In the genomic region with DNA sequence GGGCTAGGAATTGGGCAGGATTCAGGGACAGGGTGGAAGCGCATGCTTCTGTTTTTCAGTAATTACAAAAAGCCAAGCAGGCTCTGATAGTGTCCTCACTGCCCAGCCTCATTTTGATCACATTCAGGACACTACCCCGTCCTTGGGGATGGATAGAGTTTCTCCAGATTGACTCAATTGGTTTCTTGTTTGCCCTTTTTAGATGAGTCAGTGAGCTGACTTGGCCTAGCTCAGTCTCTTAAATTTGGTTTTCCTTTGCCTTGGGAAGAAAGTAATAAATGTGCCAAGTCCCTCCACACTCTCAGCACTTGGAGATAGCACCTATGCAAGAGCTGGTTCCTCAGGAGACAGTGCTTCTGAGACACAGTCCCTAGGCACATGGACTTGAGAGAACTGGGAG, we compare ENCODE assay signal across 22 cellular contexts. TPM values are rescaled to one million over a fixed set of nuclear protein-coding genes. Genes with fewer than 3 reads are reported as not detected.
DNase-seq lines count a peak whose midpoint lies in the region; ATAC-seq, FAIRE-seq and TF ChIP-seq lines count a peak whose summit lies in the region.
"Had no signal": no experiment of that assay in that cellular context is flagged by ENCODE, and none has a peak within 500 bp of the region (broad histone marks: within the 10 kb centered on the region; RNA-seq: fewer than 3 reads in every experiment).

No MANE protein-coding gene starts in this region.

- CTCF ChIA-PET in T-cell (lab: Charles Lee): interaction anchor here in 1 of 2 donors (0.6 kb wide), 1 partner anchor 1276 kb away, joined by 5 read pairs; no protein-coding TSS in a partner anchor

- no peak overlapping the region for H3K4ac ChIP-seq in mesenchymal stem cell (ENCODE audit: low read depth in 1 of 2, low read length in 2 of 2)

- no peak overlapping the region for H2BK15ac ChIP-seq in mesenchymal stem cell (ENCODE audit: low read depth, poor library complexity, severe bottlenecking)

- H3K9me3 Mint-ChIP-seq in astrocyte (ENCODE audit: unreplicated experiment): peaks cover 4% of the 10 kb centered on the region
- no peaks in the 10 kb centered on the region for H3K9me3 Mint-ChIP-seq in T-cell
- H3K9me3 Mint-ChIP-seq: activated CD8-positive, alpha-beta T cell treated with anti-CD3 and anti-CD28 coated beads for 36 hours had no signal

- H3K36me3 Mint-ChIP-seq in astrocyte (ENCODE audit: low read depth, unreplicated experiment) (peaks cover 41% of the 10 kb centered on the region), T-cell (no peaks in the 10 kb centered on the region)
- H3K36me3 Mint-ChIP-seq: activated naive CD8-positive, alpha-beta T cell had no signal

- peaks cover 77% of the 10 kb centered on the region for H3K4me1 ChIP-seq in ACC112 (ENCODE audit: control insufficient read depth, insufficient read depth, low read length, unreplicated experiment)
- peaks cover 70% of the 10 kb centered on the region for H3K4me1 ChIP-seq in astrocyte (ENCODE audit: insufficient read depth, low read length)
- peaks cover 35% of the 10 kb centered on the region for H3K4me1 ChIP-seq in mesenchymal stem cell (ENCODE audit: control insufficient read depth, insufficient read depth, low read depth, low read length)

- no peak overlapping the region for H3K14ac ChIP-seq in mesenchymal stem cell (ENCODE audit: low read length in 2 of 2)

- H3K79me2 ChIP-seq in ACC112 (ENCODE audit: control insufficient read depth, insufficient read depth, low read length, unreplicated experiment) (no peaks in the 10 kb centered on the region), astrocyte (ENCODE audit: insufficient read depth, low read length) (peaks cover 10% of the 10 kb centered on the region)

- H3K36me3 ChIP-seq in ACC112 (ENCODE audit: insufficient read depth, low read length) (no peaks in the 10 kb centered on the region), astrocyte (ENCODE audit: insufficient read depth, low read length) (no peaks in the 10 kb centered on the region), mesenchymal stem cell (ENCODE audit: control insufficient read depth in 1 of 2, insufficient read depth in 2 of 2, low read depth in 1 of 2, low read length in 2 of 2) (peaks cover 0 to 32% of the 10 kb centered on the region in 2 experiments)
- H3K36me3 ChIP-seq: esophagus muscularis mucosa, neutrophil had no signal

- no peak overlapping the region for H2BK12ac ChIP-seq in mesenchymal stem cell (ENCODE audit: low read length in 2 of 2)

- DNase-seq in GM04503 (ENCODE audit: low read depth) (peak; percentile 42), astrocyte (ENCODE audit: low read depth) (peak; percentile 59), mesenchymal stem cell (no peak), T-cell (no peak), T1000 (lab: John Stamatoyannopoulos, UW) (no peak)
- DNase-seq in effector CD4-positive, alpha-beta T cell: no peak
- DNase-seq: activated CD8-positive, alpha-beta T cell treated with anti-CD3 and anti-CD28 coated beads for 36 hours; activated T-cell treated with anti-CD3 and anti-CD28 coated beads, Interleukin-2, amount 50 U/mL, for 48 hours; effector CD8-positive, alpha-beta T cell; KG1; kidney glomerular epithelial cell; NCI-H1048; NCI-H2029 treated with DMSO at 0.1 percent for 48 hours; NCI-H510A; retina; stimulated activated naive CD8-positive, alpha-beta T cell treated with anti-CD3 and anti-CD28 coated beads, Interleukin-15, Interleukin-2, amounts not matched to agents 100 U/mL and 50 U/mL, for 24 hours had no signal

- H4K8ac ChIP-seq in mesenchymal stem cell (ENCODE audit: low read length): no peak overlapping the region

- ATAC-seq in T-cell (replicated peaks in 1 of 4) (no peak), HG02798 (IDR thresholded peaks at IDR 0.05; ENCODE audit: poor library complexity, unreplicated experiment) (no peak)
- ATAC-seq: activated CD8-positive, alpha-beta T cell treated with anti-CD3 and anti-CD28 coated beads for 36 hours; stimulated activated naive CD8-positive, alpha-beta T cell treated with anti-CD3 and anti-CD28 coated beads, Interleukin-15, Interleukin-2, amounts not matched to agents 100 U/mL and 50 U/mL, for 24 hours had no signal

- H3K27me3 Mint-ChIP-seq in astrocyte (ENCODE audit: low read depth, unreplicated experiment) (no peaks in the 10 kb centered on the region), T-cell (peaks cover 3 to 4% of the 10 kb centered on the region in 2 donors)
- H3K27me3 Mint-ChIP-seq: activated CD8-positive, alpha-beta T cell treated with anti-CD3 and anti-CD28 coated beads for 36 hours had no signal

- H3K27ac ChIP-seq in ACC112 (ENCODE audit: low read depth, low read length) (peak overlapping the region; percentile 69), astrocyte (ENCODE audit: low read depth, low read length) (peak overlapping the region; percentile 25), mesenchymal stem cell (ENCODE audit: low read length, poor library complexity, severe bottlenecking) (no peak overlapping the region)
- H3K27ac ChIP-seq: esophagus muscularis mucosa, neutrophil had no signal

- H3K4me3 ChIP-seq in ACC112 (ENCODE audit: low read depth, low read length): no peak overlapping the region
- H3K4me3 ChIP-seq in astrocyte (ENCODE audit: insufficient read depth, low read depth, low read length): no peak overlapping the region
- no peak overlapping the region for H3K4me3 ChIP-seq in mesenchymal stem cell (ENCODE audit: insufficient read depth in 1 of 2, low read depth in 1 of 2, low read length in 2 of 2)
- H3K4me3 ChIP-seq: esophagus muscularis mucosa had no signal

- H3K4me1 Mint-ChIP-seq in astrocyte (ENCODE audit: low read depth, unreplicated experiment) (peaks cover 58% of the 10 kb centered on the region), T-cell (peaks cover 6 to 7% (median 6%) of the 10 kb centered on the region in 3 donors)

- no peak overlapping the region for H2BK120ac ChIP-seq in mesenchymal stem cell (ENCODE audit: low read depth, low read length)

- H3K27ac Mint-ChIP-seq in astrocyte (ENCODE audit: unreplicated experiment) (peak overlapping the region; percentile 34), T-cell (no peak overlapping the region)
- H3K27ac Mint-ChIP-seq: activated CD8-positive, alpha-beta T cell treated with anti-CD3 and anti-CD28 coated beads for 36 hours; activated naive CD8-positive, alpha-beta T cell had no signal

- H2BK5ac ChIP-seq in mesenchymal stem cell (ENCODE audit: low read depth, low read length, poor library complexity, severe bottlenecking): no peak overlapping the region

- H3K9me3 ChIP-seq in astrocyte (ENCODE audit: insufficient read depth, low read depth, low read length): peaks cover 7% of the 10 kb centered on the region
- peaks cover 4% of the 10 kb centered on the region for H3K9me3 ChIP-seq in mesenchymal stem cell (ENCODE audit: control insufficient read depth, low read length)
- H3K9me3 ChIP-seq: esophagus muscularis mucosa, neutrophil had no signal

- no peaks in the 10 kb centered on the region for H4K20me1 ChIP-seq in astrocyte (ENCODE audit: insufficient read depth, low read length)

- TF ChIP-seq CTCF in astrocyte (IDR thresholded peaks at IDR 0.05; ENCODE audit: insufficient read depth, low read depth, low read length): no peak

- FAIRE-seq in astrocyte (lab: Jason Lieb, UNC): peak; percentile 29

- H3K4me3 Mint-ChIP-seq in astrocyte (ENCODE audit: unreplicated experiment) (no peak overlapping the region), T-cell (no peak overlapping the region)
- H3K4me3 Mint-ChIP-seq: activated CD8-positive, alpha-beta T cell treated with anti-CD3 and anti-CD28 coated beads for 36 hours; activated naive CD8-positive, alpha-beta T cell had no signal

- POLR2A ChIA-PET in T-cell (lab: Charles Lee): no interaction called here

- WGBS in mesenchymal stem cell: 83% methylated on average over 1 of the region's 2 CpGs

- H4K91ac ChIP-seq in mesenchymal stem cell (ENCODE audit: low read length): no peak overlapping the region

- H2AK5ac ChIP-seq in mesenchymal stem cell (ENCODE audit: low read length, severe bottlenecking): peak overlapping the region; percentile 23

- H3K27me3 ChIP-seq in ACC112 (ENCODE audit: insufficient read depth, low read length) (no peaks in the 10 kb centered on the region), astrocyte (ENCODE audit: insufficient read depth, low read length) (no peaks in the 10 kb centered on the region), mesenchymal stem cell (ENCODE audit: control insufficient read depth in 1 of 2, insufficient read depth in 1 of 2, low read length in 2 of 2) (no peaks in the 10 kb centered on the region)
- H3K27me3 ChIP-seq: esophagus muscularis mucosa, neutrophil had no signal

- peak overlapping the region; percentile 27 for H2AFZ ChIP-seq in ACC112 (ENCODE audit: low read length, unreplicated experiment)
- no peak overlapping the region for H2AFZ ChIP-seq in astrocyte (ENCODE audit: low read depth, low read length)
- no peak overlapping the region for H2AFZ ChIP-seq in mesenchymal stem cell (ENCODE audit: low read depth, low read length)

- peaks cover 22% of the 10 kb centered on the region for H3K79me1 ChIP-seq in mesenchymal stem cell (replicated peaks; ENCODE audit: low read length, poor library complexity, severe bottlenecking)

- H3K9ac ChIP-seq in astrocyte (ENCODE audit: low read length): peak overlapping the region; percentile 12
- H3K9ac ChIP-seq in mesenchymal stem cell (ENCODE audit: low read length): peak overlapping the region; percentile 6

- H3K18ac ChIP-seq in mesenchymal stem cell (ENCODE audit: low read depth in 1 of 2, low read length in 2 of 2): no peak overlapping the region

- H3K4me2 ChIP-seq in astrocyte (ENCODE audit: low read length): peak overlapping the region; percentile 21
- no peak overlapping the region for H3K4me2 ChIP-seq in mesenchymal stem cell (ENCODE audit: low read length, poor library complexity, severe bottlenecking)

- no peak overlapping the region for H3K23ac ChIP-seq in mesenchymal stem cell (ENCODE audit: low read length in 2 of 2)

RNA-seq across cellular contexts. Expression of gene DKK3, which starts 25.5 kb away (rescaled TPM):
- total RNA-seq in astrocyte: 307 and 328 TPM in 2 replicates
- polyA plus RNA-seq in mesenchymal stem cell (2013, experiment 1 of 2): 686 TPM
- polyA plus RNA-seq in mesenchymal stem cell (2013, experiment 2 of 2): 701 TPM
- 1 to 10 TPM; 1.5 to 8.1 (median 2.7) TPM for total RNA-seq in T-cell
- total RNA-seq: activated CD8-positive, alpha-beta T cell treated with anti-CD3 and anti-CD28 coated beads for 36 hours; T-helper 1 cell treated with Interleukin-12 subunit alpha and Interleukin-12 subunit beta and Interleukin-4 antibody, amounts not matched to agents 30 ng/mL and 1 ng/mL, for 36 hours had no signal

Comparison
In these comparisons a context has a peak if more than half of its experiments do, and no peak if none do; other contexts are left out.
1. DNase-seq: peak in GM04503 (single experiment) and astrocyte (single experiment); none in mesenchymal stem cell (single experiment), T-cell (0 of 34), T1000 (single experiment) and effector CD4-positive, alpha-beta T cell (single experiment).
2. RNA of gene DKK3, which starts 25.5 kb away (total RNA-seq): 307 to 328 TPM in astrocyte; 1.5 to 8.1 TPM in T-cell; every median in the first group is over 10 times any median in the second.